ENCODE assay signal across 1 cellular context in genomic region chr11:78299000-78299712, GRCh38.
TF ChIP-seq lines count a peak whose summit lies in the region.

No MANE protein-coding gene starts in this region.

TF ChIP-seq in HepG2, 621 proteins besides CTCF, POLR2A, EP300 and RAD21 (continued from another document and continues in another):
- TF ChIP-seq HMGA1 (CRISPR knock-in tag; conservative IDR thresholded peaks at IDR 0.05): no peak
- TF ChIP-seq SOX13 (IDR thresholded peaks at IDR 0.05): no peak
- peak in 1 of 2 experiments; percentile 44; a peak in 1 of 4 replicates for TF ChIP-seq SOX13 (CRISPR knock-in tag; conservative IDR thresholded peaks at IDR 0.05 in 1 of 2, IDR thresholded peaks at IDR 0.05 in 1 of 2)
- TF ChIP-seq KDM4B (CRISPR knock-in tag; IDR thresholded peaks at IDR 0.05): no peak
- no peak for TF ChIP-seq ZNF605 (CRISPR knock-in tag; IDR thresholded peaks at IDR 0.05)
- no peak for TF ChIP-seq ZNF790 (CRISPR knock-in tag; IDR thresholded peaks at IDR 0.05; ENCODE audit: borderline replicate concordance)
- no peak for TF ChIP-seq RFXANK (CRISPR knock-in tag; IDR thresholded peaks at IDR 0.05)
- 0 out of 2 replicates have a peak, but pooled peaks have one; percentile 14 for TF ChIP-seq MIXL1 (CRISPR knock-in tag; IDR thresholded peaks at IDR 0.05)
- TF ChIP-seq YEATS2 (CRISPR knock-in tag; IDR thresholded peaks at IDR 0.05; ENCODE audit: borderline replicate concordance): no peak
- TF ChIP-seq SNAPC4 (CRISPR knock-in tag; IDR thresholded peaks at IDR 0.05): no peak
- TF ChIP-seq ELK4 (CRISPR knock-in tag; IDR thresholded peaks at IDR 0.05; ENCODE audit: borderline replicate concordance): no peak
- TF ChIP-seq SMARCE1 (IDR thresholded peaks at IDR 0.05; ENCODE audit: borderline replicate concordance): no peak
- TF ChIP-seq ZNF274 (CRISPR knock-in tag; IDR thresholded peaks at IDR 0.05): no peak
- no peak for TF ChIP-seq FOXM1 (CRISPR knock-in tag; IDR thresholded peaks at IDR 0.05)
- TF ChIP-seq ZBTB7B (CRISPR knock-in tag; IDR thresholded peaks at IDR 0.05): no peak
- TF ChIP-seq AHDC1 (CRISPR knock-in tag; IDR thresholded peaks at IDR 0.05; ENCODE audit: borderline replicate concordance): no peak
- no peak for TF ChIP-seq ZHX1 (CRISPR knock-in tag; IDR thresholded peaks at IDR 0.05; ENCODE audit: low read depth)
- peak; percentile 36; the same call in 1 of the 2 replicates for TF ChIP-seq ZNF614 (CRISPR knock-in tag; IDR thresholded peaks at IDR 0.05; ENCODE audit: borderline replicate concordance)
- TF ChIP-seq ZNF784 (CRISPR knock-in tag; IDR thresholded peaks at IDR 0.05; ENCODE audit: borderline replicate concordance): no peak
- TF ChIP-seq RELA (CRISPR knock-in tag; IDR thresholded peaks at IDR 0.05): no peak
- TF ChIP-seq HES4 (CRISPR knock-in tag; IDR thresholded peaks at IDR 0.05; ENCODE audit: borderline replicate concordance): no peak
- TF ChIP-seq REXO4 (CRISPR knock-in tag; IDR thresholded peaks at IDR 0.05; ENCODE audit: borderline replicate concordance): no peak
- TF ChIP-seq ZFYVE20 (CRISPR knock-in tag; IDR thresholded peaks at IDR 0.05; ENCODE audit: borderline replicate concordance, low read depth): no peak
- no peak for TF ChIP-seq NFE2 (CRISPR knock-in tag; IDR thresholded peaks at IDR 0.05)
- TF ChIP-seq GTF2F1 (IDR thresholded peaks at IDR 0.05; ENCODE audit: low read length): no peak
- no peak for TF ChIP-seq TOE1 (CRISPR knock-in tag; IDR thresholded peaks at IDR 0.05)
- no peak for TF ChIP-seq SETDB1 (CRISPR knock-in tag; IDR thresholded peaks at IDR 0.05; ENCODE audit: borderline replicate concordance)
- 0 out of 2 replicates have a peak, but pooled peaks have one; percentile 19 for TF ChIP-seq PAXIP1 (CRISPR knock-in tag; conservative IDR thresholded peaks at IDR 0.05)
- no peak for TF ChIP-seq MAFF (IDR thresholded peaks at IDR 0.05; ENCODE audit: low read depth, low read length)
- 0 out of 2 replicates have a peak, but pooled peaks have one; percentile 28 for TF ChIP-seq ZNF609 (CRISPR knock-in tag; IDR thresholded peaks at IDR 0.05; ENCODE audit: borderline replicate concordance)
- no peak for TF ChIP-seq ZNF780A (CRISPR knock-in tag; IDR thresholded peaks at IDR 0.05)
